In genomic region chr9:21412109-21412508, GRCh38 we compare ENCODE assay signal across 1 cellular context.
TF ChIP-seq lines count a peak whose summit lies in the region.

No MANE protein-coding gene starts in this region.

TF ChIP-seq in GM12878, 131 proteins besides CTCF, POLR2A, EP300 and RAD21:
- TF ChIP-seq IKZF2 (IDR thresholded peaks at IDR 0.05): peak in 1 of 2 experiments; percentile 38; a peak in 1 of 4 replicates
- TF ChIP-seq CBX5 (IDR thresholded peaks at IDR 0.05; ENCODE audit: low read depth): no peak
- peak; percentile 84 for TF ChIP-seq MEF2B (IDR thresholded peaks at IDR 0.05; ENCODE audit: partially characterized antibody, poor library complexity, severe bottlenecking)
TF ChIP-seq in GM12878: peak in this region for 2.
